1 cellular context compared by ENCODE assay signal in genomic region chr7:135335628-135336139, GRCh38.
TF ChIP-seq lines count a peak whose summit lies in the region.

No MANE protein-coding gene starts in this region.

TF ChIP-seq in HepG2, 621 proteins besides CTCF, POLR2A, EP300 and RAD21 (continued from another document and continues in another):
- TF ChIP-seq PRDM15 (CRISPR knock-in tag; IDR thresholded peaks at IDR 0.05) (no peak), ZKSCAN8 (CRISPR knock-in tag; IDR thresholded peaks at IDR 0.05; ENCODE audit: borderline replicate concordance) (no peak), CEBPB (IDR thresholded peaks at IDR 0.05; ENCODE audit: borderline replicate concordance, low read depth, low read length) (no peak), CCDC6 (CRISPR knock-in tag; IDR thresholded peaks at IDR 0.05) (no peak), ATM (IDR thresholded peaks at IDR 0.05; ENCODE audit: borderline replicate concordance) (no peak), ZNF687 (CRISPR knock-in tag; IDR thresholded peaks at IDR 0.05) (peak; percentile 38), MTA1 (CRISPR knock-in tag; IDR thresholded peaks at IDR 0.05; ENCODE audit: borderline replicate concordance) (peak; percentile 31; the same call in 1 of the 2 replicates), HNRNPH1 (optimal IDR thresholded peaks at IDR 0.05; ENCODE audit: low read depth, low read length) (no peak), ZNF326 (CRISPR knock-in tag; IDR thresholded peaks at IDR 0.05; ENCODE audit: borderline replicate concordance) (no peak), NR2F2 (IDR thresholded peaks at IDR 0.05; ENCODE audit: borderline replicate concordance, low read depth) (no peak), TFDP1 (CRISPR knock-in tag; IDR thresholded peaks at IDR 0.05; ENCODE audit: borderline replicate concordance) (no peak), ZNF260 (CRISPR knock-in tag; IDR thresholded peaks at IDR 0.05; ENCODE audit: borderline replicate concordance, low read depth) (no peak), CHD2 (IDR thresholded peaks at IDR 0.05; ENCODE audit: low read depth, low read length) (no peak), JDP2 (CRISPR knock-in tag; IDR thresholded peaks at IDR 0.05; ENCODE audit: borderline replicate concordance) (no peak), TFDP2 (CRISPR knock-in tag; IDR thresholded peaks at IDR 0.05) (no peak), FOXA1 (IDR thresholded peaks at IDR 0.05) (no peak), FOXA1 (CRISPR knock-in tag; IDR thresholded peaks at IDR 0.05) (no peak), HMGA1 (CRISPR knock-in tag; conservative IDR thresholded peaks at IDR 0.05) (no peak), BRCA1 (CRISPR knock-in tag; IDR thresholded peaks at IDR 0.05) (0 out of 2 replicates have a peak, but pooled peaks have one; percentile 71), EZH2 (conservative IDR thresholded peaks at IDR 0.05; ENCODE audit: low read depth, low read length) (no peak), HNF4A (CRISPR knock-in tag; IDR thresholded peaks at IDR 0.05) (no peak), MNT (IDR thresholded peaks at IDR 0.05) (no peak), HOXD1 (CRISPR knock-in tag; IDR thresholded peaks at IDR 0.05) (no peak), GATAD1 (CRISPR knock-in tag; IDR thresholded peaks at IDR 0.05) (peak; percentile 39; the same call in 1 of the 2 replicates), ZBTB14 (CRISPR knock-in tag; IDR thresholded peaks at IDR 0.05) (no peak), ZNF543 (CRISPR knock-in tag; IDR thresholded peaks at IDR 0.05) (no peak), E2F5 (CRISPR knock-in tag; conservative IDR thresholded peaks at IDR 0.05) (no peak), ZNF782 (CRISPR knock-in tag; IDR thresholded peaks at IDR 0.05; ENCODE audit: borderline replicate concordance) (no peak), HNRNPLL (IDR thresholded peaks at IDR 0.05; ENCODE audit: low read depth, low read length, poor library complexity, severe bottlenecking) (no peak), PRMT3 (CRISPR knock-in tag; IDR thresholded peaks at IDR 0.05; ENCODE audit: borderline replicate concordance, low read depth) (no peak), JUND (CRISPR knock-in tag; IDR thresholded peaks at IDR 0.05) (no peak), ZNF343 (CRISPR knock-in tag; IDR thresholded peaks at IDR 0.05) (no peak), HOMEZ (CRISPR knock-in tag; IDR thresholded peaks at IDR 0.05; ENCODE audit: low read depth) (0 out of 2 replicates have a peak, but pooled peaks have one; percentile 52), SOX13 (IDR thresholded peaks at IDR 0.05) (no peak), SOX13 (CRISPR knock-in tag; conservative IDR thresholded peaks at IDR 0.05 in 1 of 2, IDR thresholded peaks at IDR 0.05 in 1 of 2) (no peak), ZSCAN30 (CRISPR knock-in tag; IDR thresholded peaks at IDR 0.05) (no peak), ZNF703 (CRISPR knock-in tag; IDR thresholded peaks at IDR 0.05; ENCODE audit: borderline replicate concordance) (no peak), ADNP (CRISPR knock-in tag; IDR thresholded peaks at IDR 0.05) (no peak), ELF1 (CRISPR knock-in tag; IDR thresholded peaks at IDR 0.05) (no peak), IKZF4 (CRISPR knock-in tag; IDR thresholded peaks at IDR 0.05; ENCODE audit: borderline replicate concordance, low read depth, not compliant biosample characterization) (no peak), FOXO1 (CRISPR knock-in tag; IDR thresholded peaks at IDR 0.05) (peak; percentile 59; the same call in 1 of the 2 replicates), THRA (CRISPR knock-in tag; IDR thresholded peaks at IDR 0.05; ENCODE audit: borderline replicate concordance) (no peak; the same call in 1 of the 2 replicates), MTF1 (CRISPR knock-in tag; IDR thresholded peaks at IDR 0.05) (no peak)
